1 cellular context compared by ENCODE assay signal in the genomic region with DNA sequence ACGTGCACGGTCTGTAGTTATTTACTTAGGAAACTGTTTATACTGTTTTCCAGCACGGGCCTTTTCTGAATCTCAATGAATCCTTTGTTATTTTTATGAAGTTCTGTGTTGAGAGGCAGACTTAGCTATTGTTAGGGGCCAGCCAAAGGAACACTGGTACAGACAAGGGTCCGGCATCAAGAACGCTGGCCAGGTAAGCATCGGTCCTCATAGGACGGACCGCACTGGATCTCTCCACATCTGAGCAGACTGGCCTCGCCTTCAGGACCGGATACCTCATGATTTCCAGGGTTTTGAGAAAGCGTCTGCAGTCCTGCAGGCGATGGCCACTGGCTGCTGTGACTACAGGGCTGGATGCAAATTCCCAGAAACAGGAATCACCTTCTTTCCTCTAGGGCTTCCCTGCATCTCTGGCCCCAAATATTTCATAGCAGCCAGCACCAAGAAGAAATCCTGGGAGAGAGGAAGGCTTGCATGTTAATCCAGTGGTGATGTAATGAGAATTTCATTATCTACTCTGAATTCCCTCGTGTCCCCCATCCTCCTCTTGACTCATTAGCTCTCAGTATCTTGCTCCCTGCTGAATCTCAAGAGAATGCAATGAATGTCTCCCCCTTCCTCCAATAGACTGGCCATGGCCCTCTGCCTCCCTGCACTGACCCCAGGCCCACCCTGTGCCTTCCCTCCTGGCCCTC.
TF ChIP-seq lines count a peak whose summit lies in the region.

No MANE protein-coding gene starts in this region.

TF ChIP-seq in H1, 55 proteins besides CTCF, POLR2A, EP300 and RAD21:
- no peak for TF ChIP-seq SP4 (IDR thresholded peaks at IDR 0.05; ENCODE audit: low read length)
- no peak for TF ChIP-seq EZH2 (IDR thresholded peaks at IDR 0.05; ENCODE audit: low read depth, low read length, severe bottlenecking)
- no peak for TF ChIP-seq JUN (IDR thresholded peaks at IDR 0.05; ENCODE audit: low read depth, low read length)
- no peak for TF ChIP-seq KDM4A (IDR thresholded peaks at IDR 0.05; ENCODE audit: low read depth, low read length, severe bottlenecking)
TF ChIP-seq in H1: peak in this region for 0.
